ENCODE assay signal across 1 cellular context in the genomic region with DNA sequence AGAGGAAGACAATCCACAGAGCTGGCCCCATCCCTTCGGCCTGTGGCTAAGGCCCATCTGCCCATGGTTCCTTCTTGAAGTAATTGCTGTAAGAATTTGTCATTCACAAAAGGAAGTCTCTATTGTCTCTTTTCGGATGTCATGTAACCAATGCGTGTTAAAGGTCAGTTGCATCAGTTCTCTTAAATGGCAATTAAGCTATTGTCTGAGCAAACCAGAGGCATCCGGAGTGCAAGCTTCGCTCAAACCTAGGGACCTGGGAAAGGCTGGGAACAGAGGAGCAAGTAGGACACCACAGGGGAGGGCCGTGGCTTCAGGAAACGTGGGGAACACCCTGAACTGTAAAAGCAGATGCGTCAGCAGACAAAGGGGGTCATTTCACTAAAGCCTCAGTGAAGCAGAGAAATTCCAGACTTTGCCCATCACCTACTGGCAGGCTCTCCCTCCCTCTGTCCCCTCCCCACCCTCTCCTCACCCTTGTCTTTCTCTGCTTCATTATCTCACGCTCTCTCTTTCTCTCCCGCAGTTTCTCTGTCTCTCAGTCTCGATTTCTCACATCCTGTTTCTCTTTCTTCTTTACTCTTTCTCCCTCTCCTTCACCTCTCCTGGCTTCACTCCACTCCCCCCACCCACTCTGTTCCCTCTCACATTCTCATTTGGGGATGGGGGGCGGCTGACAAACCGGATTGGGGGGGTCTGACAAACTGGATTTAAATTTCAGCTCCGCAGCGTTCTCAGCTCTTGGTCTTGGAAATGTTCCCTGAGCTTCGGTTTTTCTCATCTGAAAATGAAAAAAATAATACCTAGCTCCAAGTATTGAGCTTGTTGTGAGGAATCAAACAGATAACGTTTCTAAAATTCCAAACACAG.
TF ChIP-seq lines count a peak whose summit lies in the region.

No MANE protein-coding gene starts in this region.

TF ChIP-seq in IMR-90, 13 proteins besides CTCF, POLR2A, EP300 and RAD21:
- TF ChIP-seq, protein P1, sequence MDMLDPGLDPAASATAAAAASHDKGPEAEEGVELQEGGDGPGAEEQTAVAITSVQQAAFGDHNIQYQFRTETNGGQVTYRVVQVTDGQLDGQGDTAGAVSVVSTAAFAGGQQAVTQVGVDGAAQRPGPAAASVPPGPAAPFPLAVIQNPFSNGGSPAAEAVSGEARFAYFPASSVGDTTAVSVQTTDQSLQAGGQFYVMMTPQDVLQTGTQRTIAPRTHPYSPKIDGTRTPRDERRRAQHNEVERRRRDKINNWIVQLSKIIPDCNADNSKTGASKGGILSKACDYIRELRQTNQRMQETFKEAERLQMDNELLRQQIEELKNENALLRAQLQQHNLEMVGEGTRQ (IDR thresholded peaks at IDR 0.05; ENCODE audit: low read depth, low read length), result no peak
- no peak for TF ChIP-seq RCOR1 (IDR thresholded peaks at IDR 0.05; ENCODE audit: insufficient replicate concordance, low read length)
